16 cellular contexts compared by ENCODE assay signal in genomic region chr9:120441446-120442279, GRCh38.
DNase-seq lines count a peak whose midpoint lies in the region; ATAC-seq, FAIRE-seq and TF ChIP-seq lines count a peak whose summit lies in the region.
"Had no signal": no experiment of that assay in that cellular context is flagged by ENCODE, and none has a peak within 500 bp of the region (broad histone marks: within the 10 kb centered on the region; RNA-seq: fewer than 3 reads in every experiment).

No MANE protein-coding gene starts in this region.

- peak overlapping the region; percentile 33 for H3K27ac Mint-ChIP-seq in T-helper 1 cell treated with Interleukin-12 subunit alpha and Interleukin-12 subunit beta and Interleukin-4 antibody, amounts not matched to agents 30 μg/mL and 1 μg/mL, for 36 hours
- peak overlapping the region; percentile 67 for H3K27ac Mint-ChIP-seq in astrocyte (ENCODE audit: unreplicated experiment)

- no peak for TF ChIP-seq EP300 in transverse colon (IDR thresholded peaks at IDR 0.05; ENCODE audit: low read depth)

- TF ChIP-seq CTCF in astrocyte (IDR thresholded peaks at IDR 0.05; ENCODE audit: insufficient read depth, low read depth, low read length) (no peak), transverse colon (IDR thresholded peaks at IDR 0.05) (no peak)

- H3K4me2 ChIP-seq in astrocyte (ENCODE audit: low read length): peak overlapping the region; percentile 43

- H3K4me1 Mint-ChIP-seq in T-helper 1 cell treated with Interleukin-12 subunit alpha and Interleukin-12 subunit beta and Interleukin-4 antibody, amounts not matched to agents 30 μg/mL and 1 μg/mL, for 36 hours (ENCODE audit: low read depth): peaks cover 32% of the 10 kb centered on the region
- H3K4me1 Mint-ChIP-seq in astrocyte (ENCODE audit: low read depth, unreplicated experiment): peaks cover 24% of the 10 kb centered on the region

- TF ChIP-seq POLR2A in transverse colon (IDR thresholded peaks at IDR 0.05): no peak

- H3K4me3 Mint-ChIP-seq in T-helper 1 cell treated with Interleukin-12 subunit alpha and Interleukin-12 subunit beta and Interleukin-4 antibody, amounts not matched to agents 30 μg/mL and 1 μg/mL, for 36 hours: no peak overlapping the region
- no peak overlapping the region for H3K4me3 Mint-ChIP-seq in astrocyte (ENCODE audit: unreplicated experiment)

- H3K27ac ChIP-seq in astrocyte (ENCODE audit: low read depth, low read length): peak overlapping the region; percentile 93
- peak overlapping the region in 3 of 4 donors; percentile 16 to 41 (median 33) for H3K27ac ChIP-seq in transverse colon
- H3K27ac ChIP-seq: 22Rv1, suprapubic skin had no signal

- H3K9me3 Mint-ChIP-seq in T-helper 1 cell treated with Interleukin-12 subunit alpha and Interleukin-12 subunit beta and Interleukin-4 antibody, amounts not matched to agents 30 μg/mL and 1 μg/mL, for 36 hours: no peaks in the 10 kb centered on the region
- no peaks in the 10 kb centered on the region for H3K9me3 Mint-ChIP-seq in astrocyte (ENCODE audit: unreplicated experiment)

- no peaks in the 10 kb centered on the region for H3K9me3 ChIP-seq in astrocyte (ENCODE audit: insufficient read depth, low read depth, low read length)
- no peaks in the 10 kb centered on the region for H3K9me3 ChIP-seq in transverse colon
- H3K9me3 ChIP-seq: mucosa of descending colon, suprapubic skin had no signal

- H3K27me3 Mint-ChIP-seq in T-helper 1 cell treated with Interleukin-12 subunit alpha and Interleukin-12 subunit beta and Interleukin-4 antibody, amounts not matched to agents 30 μg/mL and 1 μg/mL, for 36 hours (ENCODE audit: low read depth): no peaks in the 10 kb centered on the region
- no peaks in the 10 kb centered on the region for H3K27me3 Mint-ChIP-seq in astrocyte (ENCODE audit: low read depth, unreplicated experiment)

- in situ Hi-C loops in transverse colon (cut with MboI; ENCODE audit: low pct_ligation_motif_present in 1 of 4, low pct_unique_long_range_greater_than_20kb in 1 of 4, low sequenced_read_pairs in 3 of 4): no loop called here

- H4K20me1 ChIP-seq in astrocyte (ENCODE audit: insufficient read depth, low read length): no peaks in the 10 kb centered on the region

- peaks cover 10% of the 10 kb centered on the region for H3K36me3 ChIP-seq in astrocyte (ENCODE audit: insufficient read depth, low read length)
- H3K36me3 ChIP-seq in transverse colon: peaks cover 0 to 11% (median 0%) of the 10 kb centered on the region in 4 donors

- peaks cover 33% of the 10 kb centered on the region for H3K4me1 ChIP-seq in astrocyte (ENCODE audit: insufficient read depth, low read length)
- peaks cover 0 to 10% (median 3%) of the 10 kb centered on the region in 4 donors for H3K4me1 ChIP-seq in transverse colon

- WGBS in transverse colon (ENCODE audit: low coverage in 1 of 2), 2 donors: 81 to 82% methylated on average over 9 of the region's 9 CpGs

- H3K9ac ChIP-seq in astrocyte (ENCODE audit: low read length): peak overlapping the region; percentile 73

- peaks cover 42% of the 10 kb centered on the region for H3K36me3 Mint-ChIP-seq in T-helper 1 cell treated with Interleukin-12 subunit alpha and Interleukin-12 subunit beta and Interleukin-4 antibody, amounts not matched to agents 30 μg/mL and 1 μg/mL, for 36 hours (ENCODE audit: low read depth)
- H3K36me3 Mint-ChIP-seq in astrocyte (ENCODE audit: low read depth, unreplicated experiment): peaks cover 3% of the 10 kb centered on the region

- H2AFZ ChIP-seq in astrocyte (ENCODE audit: low read depth, low read length): no peak overlapping the region

- DNase-seq in T-helper 1 cell (no peak), astrocyte (ENCODE audit: low read depth) (peak; percentile 98), iris pigment epithelial cell (ENCODE audit: low read depth) (peak; percentile 96), transverse colon (no peak)
- no peak for DNase-seq in activated CD4-positive, alpha-beta T cell treated with anti-CD3 and anti-CD28 coated beads for 1 hour
- no peak for DNase-seq in activated T-cell treated with anti-CD3 and anti-CD28 coated beads, Interleukin-2, amount 50 U/mL, for 1 hour
- DNase-seq: DMS 273 treated with DMSO at 0.1 percent for 48 hours, KG1, mucosa of descending colon, NCI-H2107 had no signal

- H3K4me3 ChIP-seq in astrocyte (ENCODE audit: insufficient read depth, low read depth, low read length) (no peak overlapping the region), transverse colon (no peak overlapping the region)
- H3K4me3 ChIP-seq: GM12878, mucosa of descending colon, suprapubic skin had no signal

- intact Hi-C loops in transverse colon (cut with DNase I; ENCODE audit: low total_unique reads): no loop called here

- ATAC-seq in HG03565 (IDR thresholded peaks at IDR 0.05; ENCODE audit: unreplicated experiment): no peak
- ATAC-seq: GM12878, mucosa of descending colon had no signal

- no peaks in the 10 kb centered on the region for H3K27me3 ChIP-seq in astrocyte (ENCODE audit: insufficient read depth, low read length)
- no peaks in the 10 kb centered on the region for H3K27me3 ChIP-seq in transverse colon
- H3K27me3 ChIP-seq: suprapubic skin had no signal

- FAIRE-seq in astrocyte (lab: Jason Lieb, UNC): peak; percentile 45
- FAIRE-seq: GM12878, H54 had no signal

- no peaks in the 10 kb centered on the region for H3K79me2 ChIP-seq in astrocyte (ENCODE audit: insufficient read depth, low read length)

Comparison
In these comparisons a context has a peak if more than half of its experiments do, and no peak if none do; other contexts are left out.
1. DNase-seq: peak in astrocyte (single experiment) and iris pigment epithelial cell (single experiment); none in T-helper 1 cell (0 of 5), transverse colon (single experiment), activated CD4-positive, alpha-beta T cell treated with anti-CD3 and anti-CD28 coated beads for 1 hour (single experiment) and activated T-cell treated with anti-CD3 and anti-CD28 coated beads, Interleukin-2, amount 50 U/mL, for 1 hour (single experiment).